Comparison of ENCODE assay signal across 9 cellular contexts in the genomic region with DNA sequence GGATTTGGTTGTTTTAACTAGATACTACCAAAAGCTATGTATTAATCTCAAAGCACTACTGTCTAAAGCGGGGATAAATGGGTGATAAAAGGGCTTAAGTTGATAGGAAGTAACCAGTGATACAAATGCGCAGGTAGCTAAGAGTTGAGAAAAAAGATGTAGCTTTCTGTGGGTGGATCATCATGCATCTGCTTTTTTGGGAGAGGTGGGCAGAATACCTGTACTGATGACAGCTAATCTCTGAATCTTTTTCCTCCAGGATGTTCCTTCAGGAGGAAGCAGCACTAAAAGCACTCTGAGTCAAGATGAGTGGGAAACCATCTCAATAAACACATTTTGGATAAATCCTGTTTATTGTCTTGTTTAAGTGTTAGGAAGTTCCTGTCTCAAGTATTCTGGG. TPM values are rescaled to one million over a fixed set of nuclear protein-coding genes. Genes with fewer than 3 reads are reported as not detected.
DNase-seq lines count a peak whose midpoint lies in the region; ATAC-seq and TF ChIP-seq lines count a peak whose summit lies in the region.
"Had no signal": no experiment of that assay in that cellular context is flagged by ENCODE, and none has a peak within 500 bp of the region (broad histone marks: within the 10 kb centered on the region; RNA-seq: fewer than 3 reads in every experiment).

No MANE protein-coding gene starts in this region.

- peak overlapping the region; percentile 91 for H3K4me3 Mint-ChIP-seq in T-helper 1 cell treated with Interleukin-12 subunit alpha and Interleukin-12 subunit beta and Interleukin-4 antibody, amounts not matched to agents 30 μg/mL and 1 μg/mL, for 36 hours
- peak overlapping the region; percentile 88 for H3K4me3 Mint-ChIP-seq in activated T-helper 2 cell treated with anti-CD3 and anti-CD28 coated beads, Interferon-gamma antibody, Interleukin-2, Interleukin-4, amounts not matched to agents 10 μg/mL and 5 μg/mL and 100 μg/mL, durations not matched to agents 14 hours and 24 hours and 36 hours (ENCODE audit: low read depth)

- ATAC-seq in HG03378 (IDR thresholded peaks at IDR 0.05; ENCODE audit: unreplicated experiment) = no peak
- ATAC-seq in mucosa of descending colon = no peak

- TF ChIP-seq CTCF in stomach (IDR thresholded peaks at IDR 0.05) = no peak
- no peak for TF ChIP-seq CTCF in mucosa of descending colon (IDR thresholded peaks at IDR 0.05)

- H3K4me1 ChIP-seq in stomach (peaks cover 22 to 57% (median 35%) of the 10 kb centered on the region in 4 donors), mucosa of descending colon (ENCODE audit: low read depth) (peaks cover 23% of the 10 kb centered on the region)

- peaks cover 31% of the 10 kb centered on the region for H3K4me1 Mint-ChIP-seq in T-helper 1 cell treated with Interleukin-12 subunit alpha and Interleukin-12 subunit beta and Interleukin-4 antibody, amounts not matched to agents 30 μg/mL and 1 μg/mL, for 36 hours (ENCODE audit: low read depth)
- peaks cover 30% of the 10 kb centered on the region for H3K4me1 Mint-ChIP-seq in activated T-helper 2 cell treated with anti-CD3 and anti-CD28 coated beads, Interferon-gamma antibody, Interleukin-2, Interleukin-4, amounts not matched to agents 10 μg/mL and 5 μg/mL and 100 μg/mL, durations not matched to agents 14 hours and 24 hours and 36 hours (ENCODE audit: low read depth)

- H3K9me3 ChIP-seq in iPS-18c (ENCODE audit: control insufficient read depth, insufficient read depth, low read length) (peaks cover 2% of the 10 kb centered on the region), stomach (no peaks in the 10 kb centered on the region), mucosa of descending colon (no peaks in the 10 kb centered on the region)

- intact Hi-C loops in activated T-helper 2 cell treated with anti-CD3 and anti-CD28 coated beads, Interferon-gamma antibody, Interleukin-2, Interleukin-4, amounts not matched to agents 10 μg/mL and 5 μg/mL and 100 μg/mL, durations not matched to agents 14 hours and 24 hours and 36 hours (cut with micrococcal nuclease) = loop anchor here (2.0 to 5.0 kb wide), 2 partner anchors 15 to 190 kb away; a partner anchor contains a TSS
- intact Hi-C loops in stomach (cut with DNase I; ENCODE audit: low total_unique reads) (no loop called here), mucosa of descending colon (cut with DNase I, micrococcal nuclease) (no loop called here)

- H3K4me3 ChIP-seq in iPS-18c (ENCODE audit: insufficient read depth, low read depth, low read length) (peak overlapping the region; percentile 93; the same call in 1 of the 2 replicates), stomach (peak overlapping the region; percentile 76 to 97 (median 88)), mucosa of descending colon (no peak overlapping the region)

- peaks cover 35% of the 10 kb centered on the region for H3K36me3 Mint-ChIP-seq in T-helper 1 cell treated with Interleukin-12 subunit alpha and Interleukin-12 subunit beta and Interleukin-4 antibody, amounts not matched to agents 30 μg/mL and 1 μg/mL, for 36 hours (ENCODE audit: low read depth)
- H3K36me3 Mint-ChIP-seq in activated T-helper 2 cell treated with anti-CD3 and anti-CD28 coated beads, Interferon-gamma antibody, Interleukin-2, Interleukin-4, amounts not matched to agents 10 μg/mL and 5 μg/mL and 100 μg/mL, durations not matched to agents 14 hours and 24 hours and 36 hours (ENCODE audit: low read depth) = peaks cover 51% of the 10 kb centered on the region

- no peak for TF ChIP-seq EP300 in stomach (IDR thresholded peaks at IDR 0.05)

- DNase-seq in T-helper 1 cell (no peak), stomach (no peak), NCI-H2171 (lab: John Stamatoyannopoulos, UW) (no peak), mucosa of descending colon (no peak)
- no peak for DNase-seq in activated T-helper 2 cell treated with anti-CD3 and anti-CD28 coated beads, Interferon-gamma antibody, Interleukin-2, Interleukin-4, amounts not matched to agents 10 μg/mL and 5 μg/mL and 100 μg/mL, durations not matched to agents 14 hours and 24 hours and 36 hours (ENCODE audit: low spot score)
- DNase-seq: substantia nigra had no signal

- H3K27me3 ChIP-seq in stomach = no peaks in the 10 kb centered on the region

- WGBS in stomach, 5 donors = 57 to 80% (median 78%) methylated on average over 2 of the region's 2 CpGs

- H3K27ac ChIP-seq in stomach = peak overlapping the region in 4 of 5 donors; percentile 93 to 98 (median 98)

- peak overlapping the region; percentile 97 for H3K27ac Mint-ChIP-seq in T-helper 1 cell treated with Interleukin-12 subunit alpha and Interleukin-12 subunit beta and Interleukin-4 antibody, amounts not matched to agents 30 μg/mL and 1 μg/mL, for 36 hours
- peak overlapping the region; percentile 92 for H3K27ac Mint-ChIP-seq in activated T-helper 2 cell treated with anti-CD3 and anti-CD28 coated beads, Interferon-gamma antibody, Interleukin-2, Interleukin-4, amounts not matched to agents 10 μg/mL and 5 μg/mL and 100 μg/mL, durations not matched to agents 14 hours and 24 hours and 36 hours

- TF ChIP-seq POLR2A in stomach (IDR thresholded peaks at IDR 0.05) = no peak

- H3K27me3 Mint-ChIP-seq in T-helper 1 cell treated with Interleukin-12 subunit alpha and Interleukin-12 subunit beta and Interleukin-4 antibody, amounts not matched to agents 30 μg/mL and 1 μg/mL, for 36 hours (ENCODE audit: low read depth) = no peaks in the 10 kb centered on the region
- H3K27me3 Mint-ChIP-seq in activated T-helper 2 cell treated with anti-CD3 and anti-CD28 coated beads, Interferon-gamma antibody, Interleukin-2, Interleukin-4, amounts not matched to agents 10 μg/mL and 5 μg/mL and 100 μg/mL, durations not matched to agents 14 hours and 24 hours and 36 hours (ENCODE audit: low read depth) = no peaks in the 10 kb centered on the region

- H3K9me3 Mint-ChIP-seq in T-helper 1 cell treated with Interleukin-12 subunit alpha and Interleukin-12 subunit beta and Interleukin-4 antibody, amounts not matched to agents 30 μg/mL and 1 μg/mL, for 36 hours = peaks cover 3% of the 10 kb centered on the region
- H3K9me3 Mint-ChIP-seq in activated T-helper 2 cell treated with anti-CD3 and anti-CD28 coated beads, Interferon-gamma antibody, Interleukin-2, Interleukin-4, amounts not matched to agents 10 μg/mL and 5 μg/mL and 100 μg/mL, durations not matched to agents 14 hours and 24 hours and 36 hours = no peaks in the 10 kb centered on the region

- peaks cover 24 to 47% (median 44%) of the 10 kb centered on the region in 4 donors for H3K36me3 ChIP-seq in stomach
- H3K36me3 ChIP-seq in mucosa of descending colon (ENCODE audit: low read depth) = no peaks in the 10 kb centered on the region

RNA-seq across cellular contexts. Expression of a gene that starts 1.2 kb away (rescaled TPM):
- total RNA-seq in activated T-helper 2 cell treated with anti-CD3 and anti-CD28 coated beads, Interferon-gamma antibody, Interleukin-2, Interleukin-4, amounts not matched to agents 10 μg/mL and 5 μg/mL and 100 μg/mL, durations not matched to agents 14 hours and 24 hours and 36 hours = 1,296 and 1,372 TPM in 2 replicates
- total RNA-seq in stomach (1,000 to 10,000 TPM in 3 of 5 donors, 100 to 1,000 TPM in 1, 10 to 100 TPM in 1; 43.4 to 3,158 (median 1,583) TPM), mucosa of descending colon (1,000 to 10,000 TPM; 1,116 to 1,231 (median 1,134) TPM)
- over 10,000 TPM; 11,847 to 21,142 (median 13,702) TPM for polyA plus RNA-seq in stomach

RNA-seq across cellular contexts. Expression of a gene that starts 5.7 kb away (rescaled TPM):
- total RNA-seq in activated T-helper 2 cell treated with anti-CD3 and anti-CD28 coated beads, Interferon-gamma antibody, Interleukin-2, Interleukin-4, amounts not matched to agents 10 μg/mL and 5 μg/mL and 100 μg/mL, durations not matched to agents 14 hours and 24 hours and 36 hours = 5.7 and 7.6 TPM in 2 replicates
- total RNA-seq in stomach (10 to 100 TPM; 35.5 to 82.9 (median 43.7) TPM), mucosa of descending colon (10 to 100 TPM; 55.4 to 82.5 (median 77.5) TPM)
- 100 to 1,000 TPM; 174 to 730 (median 364) TPM for polyA plus RNA-seq in stomach

RNA-seq across cellular contexts. Expression of a gene that starts 14.3 kb away (rescaled TPM):
- 148 and 152 TPM in 2 replicates for total RNA-seq in activated T-helper 2 cell treated with anti-CD3 and anti-CD28 coated beads, Interferon-gamma antibody, Interleukin-2, Interleukin-4, amounts not matched to agents 10 μg/mL and 5 μg/mL and 100 μg/mL, durations not matched to agents 14 hours and 24 hours and 36 hours
- total RNA-seq in stomach (100 to 1,000 TPM; 130 to 859 (median 234) TPM), mucosa of descending colon (100 to 1,000 TPM; 119 to 153 (median 124) TPM)
- polyA plus RNA-seq in stomach = 100 to 1,000 TPM; 214 to 340 (median 237) TPM

RNA-seq across cellular contexts. Expression of a gene that starts 24.1 kb away (rescaled TPM):
- total RNA-seq in activated T-helper 2 cell treated with anti-CD3 and anti-CD28 coated beads, Interferon-gamma antibody, Interleukin-2, Interleukin-4, amounts not matched to agents 10 μg/mL and 5 μg/mL and 100 μg/mL, durations not matched to agents 14 hours and 24 hours and 36 hours = 12.5 TPM in 2 replicates
- total RNA-seq in stomach (10 to 100 TPM in 1 of 5 donors, 1 to 10 TPM in 3, not detected in 1; 2.7 to 16.7 (median 7.3) TPM), mucosa of descending colon (10 to 100 TPM in 2 of 3 donors, 1 to 10 TPM in 1; 9.9 to 26.9 (median 23.0) TPM)
- 10 to 100 TPM; 10.9 to 32.9 (median 11.8) TPM for polyA plus RNA-seq in stomach

RNA-seq across cellular contexts. Expression of a gene that starts 28.5 kb away (rescaled TPM):
- 74.8 and 76.5 TPM in 2 replicates for total RNA-seq in activated T-helper 2 cell treated with anti-CD3 and anti-CD28 coated beads, Interferon-gamma antibody, Interleukin-2, Interleukin-4, amounts not matched to agents 10 μg/mL and 5 μg/mL and 100 μg/mL, durations not matched to agents 14 hours and 24 hours and 36 hours
- 10 to 100 TPM in 4 of 5 donors, 1 to 10 TPM in 1; 6.4 to 80.6 (median 24.9) TPM for total RNA-seq in stomach
- 10 to 100 TPM; 29.9 to 54.8 (median 39.8) TPM for polyA plus RNA-seq in stomach
- 10 to 100 TPM; 66.7 to 74.7 (median 66.7) TPM for total RNA-seq in mucosa of descending colon
